ENCODE assay signal across 17 cellular contexts in genomic region chr4:186030795-186031194, GRCh38. TPM values are rescaled to one million over a fixed set of nuclear protein-coding genes. Genes with fewer than 3 reads are reported as not detected.
DNase-seq lines count a peak whose midpoint lies in the region; FAIRE-seq and TF ChIP-seq lines count a peak whose summit lies in the region.
"Had no signal": no experiment of that assay in that cellular context is flagged by ENCODE, and none has a peak within 500 bp of the region (broad histone marks: within the 10 kb centered on the region; RNA-seq: fewer than 3 reads in every experiment).

No MANE protein-coding gene starts in this region.

- intact Hi-C loops in posterior vena cava (cut with DNase I), result no loop called here

- in situ Hi-C loops in brain microvascular endothelial cell (cut with HindIII; ENCODE audit: low pct_ligation_motif_present, low sequenced_read_pairs), result no loop called here

- peaks cover 44% of the 10 kb centered on the region for H3K4me1 ChIP-seq in HUES48 (ENCODE audit: control insufficient read depth, insufficient read depth, low read length)
- no peaks in the 10 kb centered on the region for H3K4me1 ChIP-seq in mucosa of rectum (ENCODE audit: control insufficient read depth in 2 of 2, insufficient read depth in 2 of 2, low read length in 2 of 2)
- peaks cover 22 to 25% (median 25%) of the 10 kb centered on the region in 3 donors for H3K4me1 ChIP-seq in skeletal muscle tissue (ENCODE audit: control insufficient read depth in 3 of 3, insufficient read depth in 3 of 3, low read length in 3 of 3)
- H3K4me1 ChIP-seq in effector memory CD4-positive, alpha-beta T cell (ENCODE audit: control insufficient read depth, insufficient read depth, low read length, poor library complexity, severe bottlenecking), result no peaks in the 10 kb centered on the region

- H3K9ac ChIP-seq in HUES48 (ENCODE audit: low read depth, low read length) (no peak overlapping the region), mucosa of rectum (ENCODE audit: low read depth in 1 of 2, low read length in 2 of 2) (no peak overlapping the region), skeletal muscle tissue (ENCODE audit: low read depth in 1 of 3, low read length in 3 of 3) (no peak overlapping the region)

- no peak overlapping the region for H3K4me3 ChIP-seq in HUES48 (ENCODE audit: low read depth, low read length)
- H3K4me3 ChIP-seq in brain microvascular endothelial cell (ENCODE audit: low read depth, low read length), result no peak overlapping the region
- no peak overlapping the region for H3K4me3 ChIP-seq in mucosa of rectum (ENCODE audit: low read length in 2 of 2)
- peak overlapping the region in 1 of 3 donors; percentile 66 for H3K4me3 ChIP-seq in skeletal muscle tissue (ENCODE audit: low read length in 3 of 3)
- H3K4me3 ChIP-seq in effector memory CD4-positive, alpha-beta T cell (ENCODE audit: insufficient read depth, low read depth, low read length, poor library complexity, severe bottlenecking), result no peak overlapping the region

- FAIRE-seq in GM19239 (lab: Jason Lieb, UNC), result no peak
- FAIRE-seq: bronchial epithelial cell, D721Med, GM18507 had no signal

- no peak for DNase-seq in brain microvascular endothelial cell
- DNase-seq in effector memory CD4-positive, alpha-beta T cell, result no peak
- no peak for DNase-seq in GM19239 (ENCODE audit: insufficient read length, low spot score)
- DNase-seq in amygdala (lab: John Stamatoyannopoulos, UW), result no peak
- DNase-seq in posterior vena cava (ENCODE audit: low spot score), result no peak
- DNase-seq: effector memory CD8-positive, alpha-beta T cell; immature natural killer cell; NCI-H1694; NCI-H526; stimulated activated CD4-positive, alpha-beta T cell treated with anti-CD3 and anti-CD28 coated beads, Interleukin-4, amount 100 ng/mL, for 24 hours had no signal

- no peaks in the 10 kb centered on the region for H3K36me3 ChIP-seq in HUES48 (ENCODE audit: control insufficient read depth, insufficient read depth, low read length)
- H3K36me3 ChIP-seq in brain microvascular endothelial cell (replicated peaks), result no peaks in the 10 kb centered on the region
- H3K36me3 ChIP-seq in mucosa of rectum (ENCODE audit: control insufficient read depth in 2 of 2, insufficient read depth in 2 of 2, low read length in 2 of 2), result no peaks in the 10 kb centered on the region
- H3K36me3 ChIP-seq in skeletal muscle tissue (ENCODE audit: control insufficient read depth in 3 of 3, insufficient read depth in 3 of 3, low read length in 3 of 3), result no peaks in the 10 kb centered on the region
- H3K36me3 ChIP-seq in effector memory CD4-positive, alpha-beta T cell (ENCODE audit: control insufficient read depth, insufficient read depth, low read length), result no peaks in the 10 kb centered on the region
- H3K36me3 ChIP-seq: WERI-Rb-1 had no signal

- H3K27me3 ChIP-seq in HUES48 (ENCODE audit: control insufficient read depth, insufficient read depth, low read length) (no peaks in the 10 kb centered on the region), brain microvascular endothelial cell (replicated peaks) (no peaks in the 10 kb centered on the region), mucosa of rectum (ENCODE audit: control insufficient read depth in 2 of 2, insufficient read depth in 2 of 2, low read length in 2 of 2) (peaks cover 0 to 3% of the 10 kb centered on the region in 2 donors), skeletal muscle tissue (ENCODE audit: control insufficient read depth in 3 of 3, insufficient read depth in 3 of 3, low read length in 3 of 3) (no peaks in the 10 kb centered on the region)
- H3K27me3 ChIP-seq in effector memory CD4-positive, alpha-beta T cell (replicated peaks; ENCODE audit: control insufficient read depth, insufficient read depth, low read length, poor library complexity, severe bottlenecking), result peaks cover 6% of the 10 kb centered on the region

- TF ChIP-seq CTCF in brain microvascular endothelial cell (IDR thresholded peaks at IDR 0.05; ENCODE audit: low read depth, low read length, missing control alignments), result no peak

- H3K9me3 ChIP-seq in HUES48 (ENCODE audit: control insufficient read depth, insufficient read depth, low read length) (peaks cover 28% of the 10 kb centered on the region), mucosa of rectum (ENCODE audit: control insufficient read depth in 2 of 2, low read length in 2 of 2) (peaks cover 0 to 5% of the 10 kb centered on the region in 2 donors), skeletal muscle tissue (ENCODE audit: control insufficient read depth in 3 of 3, low read length in 3 of 3) (no peaks in the 10 kb centered on the region)
- H3K9me3 ChIP-seq in effector memory CD4-positive, alpha-beta T cell (ENCODE audit: control insufficient read depth, low read length), result no peaks in the 10 kb centered on the region

- H3K27ac ChIP-seq in HUES48 (ENCODE audit: low read depth, low read length) (peak overlapping the region; percentile 88), brain microvascular endothelial cell (peak overlapping the region; percentile 71), mucosa of rectum (ENCODE audit: low read depth in 2 of 2, low read length in 2 of 2) (peak overlapping the region; percentile 20 to 73), skeletal muscle tissue (ENCODE audit: low read depth, low read length) (peak overlapping the region; percentile 62)
- no peak overlapping the region for H3K27ac ChIP-seq in effector memory CD4-positive, alpha-beta T cell (ENCODE audit: insufficient read depth, low read length, poor library complexity, severe bottlenecking)

RNA-seq across cellular contexts. Expression of gene TLR3, which starts 38.2 kb away (rescaled TPM):
- total RNA-seq in skeletal muscle tissue (1.0 TPM), posterior vena cava (10 to 100 TPM in 1 of 2 donors, 1 to 10 TPM in 1; 8.3 to 13.8 TPM)
